35 cellular contexts compared by ENCODE assay signal in the genomic region with DNA sequence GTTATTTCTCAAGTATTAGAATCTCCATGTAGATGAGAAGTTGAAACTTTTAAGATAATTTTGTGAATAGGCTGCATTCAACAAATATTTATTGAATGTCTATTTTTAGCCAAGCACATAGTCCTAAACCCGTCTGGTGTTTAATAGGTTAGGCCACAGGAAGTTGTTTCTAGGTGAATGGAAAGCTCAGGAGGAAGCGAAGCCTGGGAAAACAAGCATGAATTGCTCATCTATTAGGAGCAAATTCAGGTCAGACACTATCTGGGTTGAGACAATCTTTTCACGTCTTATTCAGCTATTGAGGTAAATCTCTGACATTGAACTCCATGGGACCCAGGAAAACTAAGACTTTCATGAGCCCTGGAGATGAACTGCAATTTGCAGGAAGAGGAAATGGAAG. TPM values are rescaled to one million over a fixed set of nuclear protein-coding genes. Genes with fewer than 3 reads are reported as not detected.
"Had no signal": no experiment of that assay in that cellular context is flagged by ENCODE, and none has a peak within 500 bp of the region (broad histone marks: within the 10 kb centered on the region; RNA-seq: fewer than 3 reads in every experiment).

No MANE protein-coding gene starts in this region.

- DNase-seq: activated CD4-positive, alpha-beta memory T cell treated with anti-CD3 and anti-CD28 coated beads for 36 hours; activated CD4-positive, alpha-beta T cell treated with anti-CD3 and anti-CD28 coated beads, Interleukin-2, amount 50 U/mL, for 1 hour; activated CD8-positive, alpha-beta memory T cell treated with anti-CD3 and anti-CD28 coated beads for 24 hours; activated CD8-positive, alpha-beta memory T cell treated with anti-CD3 and anti-CD28 coated beads, Interleukin-2, amount 10 ng/mL, durations not matched to agents 7 days and 5 days; activated CD8-positive, alpha-beta memory T cell treated with anti-CD3 and anti-CD28 coated beads, Interleukin-2, amount 50 U/mL, for 48 hours; activated effector memory CD4-positive, alpha-beta T cell treated with Interleukin-2 at 50 U/mL for 16 hours; activated naive CD8-positive, alpha-beta T cell treated with anti-CD3 and anti-CD28 coated beads, Interleukin-2, amount 10 ng/mL, durations not matched to agents 7 days and 5 days; activated T-cell treated with anti-CD3 and anti-CD28 coated beads, Interleukin-2, amount 50 U/mL, for 48 hours; amygdala; MM.1S; MV-4-11; NCI-H1092; NCI-H1436 treated with DMSO at 0.1 percent for 48 hours; NCI-H1694 treated with DMSO at 0.1 percent for 48 hours; NCI-H2029; NCI-H2171; NCI-H510A; NCI-H526; NCI-H748 treated with DMSO at 0.1 percent for 48 hours; NK-92 treated with Interleukin-12 subunit alpha and Interleukin-12 subunit beta, amount 100 ng/mL, for 24 hours; PC-3; Peyer's patch; RPMI8226; SHP77 treated with DMSO at 0.1 percent for 48 hours; SK-N-SH had no signal

- H3K9ac ChIP-seq: KMS-11, SK-N-SH had no signal

- H3K9me3 Mint-ChIP-seq: activated CD4-positive, alpha-beta memory T cell treated with anti-CD3 and anti-CD28 coated beads for 36 hours; activated naive CD4-positive, alpha-beta T cell treated with anti-CD3 and anti-CD28 coated beads, Interleukin-2, amount 50 U/mL, for 24 hours; activated naive CD8-positive, alpha-beta T cell treated with anti-CD3 and anti-CD28 coated beads, Interleukin-2, amount 10 ng/mL, durations not matched to agents 7 days and 5 days; T-helper 1 cell treated with Interleukin-12 subunit alpha and Interleukin-12 subunit beta and Interleukin-4 antibody, amounts not matched to agents 30 μg/mL and 1 μg/mL, for 36 hours; T-helper 2 cell treated with Interferon-gamma antibody and Interleukin-4, amounts not matched to agents 5 μg/mL and 100 μg/mL, for 36 hours had no signal

- H3K4me3 ChIP-seq: ascending aorta, breast epithelium, Peyer's patch, SJSA1 had no signal

- H3K4me1 ChIP-seq: ascending aorta, breast epithelium, Peyer's patch, SJSA1 had no signal

- H3K36me3 Mint-ChIP-seq: activated CD4-positive, alpha-beta memory T cell treated with anti-CD3 and anti-CD28 coated beads for 36 hours; activated CD8-positive, alpha-beta memory T cell treated with anti-CD3 and anti-CD28 coated beads, Interleukin-2, amount 10 ng/mL, durations not matched to agents 7 days and 5 days; activated naive CD4-positive, alpha-beta T cell treated with anti-CD3 and anti-CD28 coated beads, Interleukin-2, amount 50 U/mL, for 24 hours; activated naive CD8-positive, alpha-beta T cell treated with anti-CD3 and anti-CD28 coated beads, Interleukin-2, amount 10 ng/mL, durations not matched to agents 7 days and 5 days had no signal

- H3K4me3 Mint-ChIP-seq: activated CD4-positive, alpha-beta memory T cell treated with anti-CD3 and anti-CD28 coated beads for 36 hours; activated CD8-positive, alpha-beta memory T cell treated with anti-CD3 and anti-CD28 coated beads, Interleukin-2, amount 10 ng/mL, durations not matched to agents 7 days and 5 days; activated naive CD4-positive, alpha-beta T cell treated with anti-CD3 and anti-CD28 coated beads, Interleukin-2, amount 50 U/mL, for 24 hours; activated naive CD8-positive, alpha-beta T cell treated with anti-CD3 and anti-CD28 coated beads, Interleukin-2, amount 10 ng/mL, durations not matched to agents 7 days and 5 days; T-helper 1 cell treated with Interleukin-12 subunit alpha and Interleukin-12 subunit beta and Interleukin-4 antibody, amounts not matched to agents 30 μg/mL and 1 μg/mL, for 36 hours; T-helper 2 cell treated with Interferon-gamma antibody and Interleukin-4, amounts not matched to agents 5 μg/mL and 100 μg/mL, for 36 hours had no signal

- H3K27me3 Mint-ChIP-seq: activated CD4-positive, alpha-beta memory T cell treated with anti-CD3 and anti-CD28 coated beads for 36 hours; activated CD8-positive, alpha-beta memory T cell treated with anti-CD3 and anti-CD28 coated beads, Interleukin-2, amount 10 ng/mL, durations not matched to agents 7 days and 5 days; activated naive CD4-positive, alpha-beta T cell treated with anti-CD3 and anti-CD28 coated beads, Interleukin-2, amount 50 U/mL, for 24 hours; activated naive CD8-positive, alpha-beta T cell treated with anti-CD3 and anti-CD28 coated beads, Interleukin-2, amount 10 ng/mL, durations not matched to agents 7 days and 5 days had no signal

- H3K27me3 ChIP-seq: ascending aorta, breast epithelium, Peyer's patch, SJSA1 had no signal

- H3K27ac Mint-ChIP-seq: activated CD4-positive, alpha-beta memory T cell treated with anti-CD3 and anti-CD28 coated beads for 36 hours; activated CD8-positive, alpha-beta memory T cell treated with anti-CD3 and anti-CD28 coated beads, Interleukin-2, amount 10 ng/mL, durations not matched to agents 7 days and 5 days; activated naive CD4-positive, alpha-beta T cell treated with anti-CD3 and anti-CD28 coated beads, Interleukin-2, amount 50 U/mL, for 24 hours; activated naive CD8-positive, alpha-beta T cell treated with anti-CD3 and anti-CD28 coated beads, Interleukin-2, amount 10 ng/mL, durations not matched to agents 7 days and 5 days; T-helper 1 cell treated with Interleukin-12 subunit alpha and Interleukin-12 subunit beta and Interleukin-4 antibody, amounts not matched to agents 30 μg/mL and 1 μg/mL, for 36 hours; T-helper 2 cell treated with Interferon-gamma antibody and Interleukin-4, amounts not matched to agents 5 μg/mL and 100 μg/mL, for 36 hours had no signal

- H3K9me3 ChIP-seq: ascending aorta, breast epithelium, Peyer's patch, SJSA1, SK-N-SH had no signal

- H3K36me3 ChIP-seq: ascending aorta, breast epithelium, Peyer's patch, SJSA1 had no signal

- ATAC-seq: activated CD8-positive, alpha-beta memory T cell treated with anti-CD3 and anti-CD28 coated beads, Interleukin-2, amount 10 ng/mL, durations not matched to agents 7 days and 5 days; PC-3 had no signal

- H3K4me1 Mint-ChIP-seq: activated CD8-positive, alpha-beta memory T cell treated with anti-CD3 and anti-CD28 coated beads, Interleukin-2, amount 10 ng/mL, durations not matched to agents 7 days and 5 days; activated naive CD4-positive, alpha-beta T cell treated with anti-CD3 and anti-CD28 coated beads, Interleukin-2, amount 50 U/mL, for 24 hours; activated naive CD8-positive, alpha-beta T cell treated with anti-CD3 and anti-CD28 coated beads, Interleukin-2, amount 10 ng/mL, durations not matched to agents 7 days and 5 days had no signal

- FAIRE-seq: TTC549 had no signal

- H3K27ac ChIP-seq: ascending aorta, breast epithelium, KMS-11, Peyer's patch, SJSA1 had no signal

RNA-seq across cellular contexts. Expression of a gene that starts 43.1 kb away (rescaled TPM):
- total RNA-seq: activated CD4-positive, alpha-beta memory T cell treated with anti-CD3 and anti-CD28 coated beads for 36 hours; activated CD8-positive, alpha-beta memory T cell treated with anti-CD3 and anti-CD28 coated beads, Interleukin-2, amount 10 ng/mL, durations not matched to agents 7 days and 5 days; activated naive CD8-positive, alpha-beta T cell treated with anti-CD3 and anti-CD28 coated beads, Interleukin-2, amount 10 ng/mL, durations not matched to agents 7 days and 5 days; ascending aorta; cardiac septum; LHCN-M2; PC-3; SJSA1 had no signal
